Comparison of ENCODE assay signal across 9 cellular contexts in genomic region chr3:149620291-149621020, GRCh38. TPM values are rescaled to one million over a fixed set of nuclear protein-coding genes. Genes with fewer than 3 reads are reported as not detected.
DNase-seq lines count a peak whose midpoint lies in the region; ATAC-seq and TF ChIP-seq lines count a peak whose summit lies in the region.
"Had no signal": no experiment of that assay in that cellular context is flagged by ENCODE, and none has a peak within 500 bp of the region (broad histone marks: within the 10 kb centered on the region; RNA-seq: fewer than 3 reads in every experiment).

No MANE protein-coding gene starts in this region.

- no peak overlapping the region for H3K4me3 Mint-ChIP-seq in CD4-positive, alpha-beta T cell

- H3K9me3 Mint-ChIP-seq in CD4-positive, alpha-beta T cell = no peaks in the 10 kb centered on the region
- H3K9me3 Mint-ChIP-seq: activated naive CD8-positive, alpha-beta T cell treated with anti-CD3 and anti-CD28 coated beads, Interleukin-2, amount 10 ng/mL, durations not matched to agents 7 days and 5 days had no signal

- POLR2A ChIA-PET in CD4-positive, alpha-beta T cell (lab: Charles Lee) = no interaction called here

- peaks cover 8% of the 10 kb centered on the region for H3K27me3 Mint-ChIP-seq in CD4-positive, alpha-beta T cell

- H3K4me1 Mint-ChIP-seq in CD4-positive, alpha-beta T cell (ENCODE audit: low read depth) = no peaks in the 10 kb centered on the region

- H3K27ac Mint-ChIP-seq in CD4-positive, alpha-beta T cell = no peak overlapping the region
- H3K27ac Mint-ChIP-seq: activated naive CD8-positive, alpha-beta T cell treated with anti-CD3 and anti-CD28 coated beads, Interleukin-2, amount 10 ng/mL, durations not matched to agents 7 days and 5 days had no signal

- intact Hi-C loops in CD4-positive, alpha-beta T cell (cut with DNase I, micrococcal nuclease) = no loop called here

- no peaks in the 10 kb centered on the region for H3K27me3 ChIP-seq in CD4-positive, alpha-beta T cell (ENCODE audit: control insufficient read depth, insufficient read depth, low read length)

- peak; percentile 63 for ATAC-seq in GM21390 (IDR thresholded peaks at IDR 0.05; ENCODE audit: unreplicated experiment)
- ATAC-seq in CD4-positive, alpha-beta T cell (ENCODE audit: poor library complexity) = no peak

- peak; percentile 90 for DNase-seq in EH (ENCODE audit: low read depth)
- peak; percentile 25 for DNase-seq in NCI-H226
- peak; percentile 28 for DNase-seq in glomerular visceral epithelial cell (ENCODE audit: extremely low spot score)
- DNase-seq in COR-L47 (lab: John Stamatoyannopoulos, UW) = no peak
- no peak for DNase-seq in CD4-positive, alpha-beta T cell
- DNase-seq in NCI-H146 (lab: John Stamatoyannopoulos, UW) = no peak
- no peak for DNase-seq in NCI-H1092 (lab: John Stamatoyannopoulos, UW)
- DNase-seq: activated naive CD8-positive, alpha-beta T cell treated with anti-CD3 and anti-CD28 coated beads, Interleukin-2, amount 10 ng/mL, durations not matched to agents 7 days and 5 days had no signal

- CTCF ChIA-PET in CD4-positive, alpha-beta T cell (lab: Charles Lee) = no interaction called here

- H3K27ac ChIP-seq in CD4-positive, alpha-beta T cell (ENCODE audit: low read depth, low read length) = no peak overlapping the region

- no peak for TF ChIP-seq CTCF in CD4-positive, alpha-beta T cell (IDR thresholded peaks at IDR 0.05)

- H3K36me3 Mint-ChIP-seq in CD4-positive, alpha-beta T cell (ENCODE audit: low read depth) = no peaks in the 10 kb centered on the region
- H3K36me3 Mint-ChIP-seq: activated naive CD8-positive, alpha-beta T cell treated with anti-CD3 and anti-CD28 coated beads, Interleukin-2, amount 10 ng/mL, durations not matched to agents 7 days and 5 days had no signal

- H3K9me3 ChIP-seq in CD4-positive, alpha-beta T cell (ENCODE audit: control insufficient read depth, low read length) = no peaks in the 10 kb centered on the region

RNA-seq across cellular contexts. Expression of gene WWTR1, which starts 37.4 kb away (rescaled TPM):
- total RNA-seq in CD4-positive, alpha-beta T cell = under 1 TPM; 0.22 to 0.30 TPM

Comparison
In these comparisons a context has a peak if more than half of its experiments do, and no peak if none do; other contexts are left out.
1. DNase-seq: peak in EH (single experiment), NCI-H226 (single experiment) and glomerular visceral epithelial cell (single experiment); none in COR-L47 (single experiment), CD4-positive, alpha-beta T cell (0 of 10), NCI-H146 (single experiment) and NCI-H1092 (single experiment).